ENCODE assay signal across 30 cellular contexts in the genomic region with DNA sequence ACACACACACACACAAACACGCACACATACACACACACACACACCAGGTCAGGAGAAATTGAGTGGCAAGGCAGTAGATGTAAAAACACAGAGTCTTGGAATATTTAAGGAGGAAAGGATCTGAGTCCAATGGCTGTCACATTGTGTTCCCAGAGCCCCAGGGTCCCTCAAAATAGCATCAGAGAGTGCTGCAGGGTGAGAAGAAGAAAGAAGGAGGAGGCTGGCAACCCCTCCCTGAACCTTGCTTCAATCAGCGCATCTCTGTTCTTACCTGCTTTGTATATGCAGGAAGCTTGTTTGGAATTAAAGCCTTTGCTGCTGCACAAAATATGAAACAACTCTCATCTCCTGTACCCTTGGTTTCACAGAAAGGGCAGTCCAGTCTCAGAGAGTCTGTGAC.
"Had no signal": no experiment of that assay in that cellular context is flagged by ENCODE, and none has a peak within 500 bp of the region (broad histone marks: within the 10 kb centered on the region; RNA-seq: fewer than 3 reads in every experiment).

No MANE protein-coding gene starts in this region.

- H3K9me3 ChIP-seq: colonic mucosa, heart left ventricle had no signal

- H3K27me3 ChIP-seq: cardiac muscle cell, colonic mucosa had no signal

- H3K4me3 ChIP-seq: cardiac muscle cell, colonic mucosa, heart left ventricle had no signal

- DNase-seq: activated B cell treated with CpG ODN at 0.5 μM for 24 hours; activated CD4-positive, alpha-beta memory T cell treated with anti-CD3 and anti-CD28 coated beads for 36 hours; activated CD4-positive, alpha-beta T cell treated with anti-CD3 and anti-CD28 coated beads for 36 hours; activated CD4-positive, alpha-beta T cell treated with anti-CD3 and anti-CD28 coated beads, Interleukin-2, amount 10 ng/mL, durations not matched to agents 24 days and 14 days; activated CD8-positive, alpha-beta memory T cell treated with anti-CD3 and anti-CD28 coated beads, Interleukin-2, amount 10 ng/mL, durations not matched to agents 7 days and 5 days; activated CD8-positive, alpha-beta memory T cell treated with anti-CD3 and anti-CD28 coated beads, Interleukin-2, amount 50 U/mL, for 4 hours; activated CD8-positive, alpha-beta T cell treated with anti-CD3 and anti-CD28 coated beads, Interleukin-2, amount 10 ng/mL, durations not matched to agents 7 days and 5 days; activated effector memory CD4-positive, alpha-beta T cell treated with anti-CD3 and anti-CD28 coated beads, Interleukin-2, amount 50 U/mL, for 16 hours; activated naive CD4-positive, alpha-beta T cell treated with anti-CD3 and anti-CD28 coated beads, Interleukin-2, amount 10 ng/mL, durations not matched to agents 7 days and 5 days; activated T-cell treated with anti-CD3 and anti-CD28 coated beads, Interleukin-2, amount 50 U/mL, for 1 hour; activated T-cell treated with anti-CD3 and anti-CD28 coated beads, Interleukin-2, amount 50 U/mL, for 48 hours; amniotic stem cell; anterior cingulate cortex; central memory CD4-positive, alpha-beta T cell; cerebellar nuclear complex; colonic mucosa; effector CD8-positive, alpha-beta T cell; foreskin fibroblast; heart left ventricle; T-helper 1 cell; T-helper 17 cell; T1000; WERI-Rb-1 had no signal

- H3K4me3 Mint-ChIP-seq: activated B cell treated with CpG ODN at 0.5 μM for 24 hours; activated CD4-positive, alpha-beta memory T cell treated with anti-CD3 and anti-CD28 coated beads for 36 hours; activated CD4-positive, alpha-beta T cell treated with anti-CD3 and anti-CD28 coated beads for 36 hours; activated CD4-positive, alpha-beta T cell treated with anti-CD3 and anti-CD28 coated beads, Interleukin-2, amount 10 ng/mL, durations not matched to agents 24 days and 14 days; activated CD8-positive, alpha-beta memory T cell treated with anti-CD3 and anti-CD28 coated beads, Interleukin-2, amount 10 ng/mL, durations not matched to agents 7 days and 5 days; activated CD8-positive, alpha-beta T cell treated with anti-CD3 and anti-CD28 coated beads, Interleukin-2, amount 10 ng/mL, durations not matched to agents 7 days and 5 days; activated naive CD4-positive, alpha-beta T cell treated with anti-CD3 and anti-CD28 coated beads, Interleukin-2, amount 10 ng/mL, durations not matched to agents 7 days and 5 days; activated naive CD8-positive, alpha-beta T cell; activated T-helper 1 cell treated with anti-CD3 and anti-CD28 coated beads, Interleukin-12 subunit alpha, Interleukin-12 subunit beta, Interleukin-2, Interleukin-4 antibody, amounts not matched to agents 30 ng/mL and 10 ng/mL and 1 ng/mL, durations not matched to agents 14 hours and 24 hours and 36 hours; T-helper 17 cell; T-helper 2 cell treated with Interferon-gamma antibody and Interleukin-4, amounts not matched to agents 5 μg/mL and 100 μg/mL, for 36 hours had no signal

- H3K36me3 Mint-ChIP-seq: activated CD4-positive, alpha-beta memory T cell treated with anti-CD3 and anti-CD28 coated beads for 36 hours; activated CD8-positive, alpha-beta memory T cell treated with anti-CD3 and anti-CD28 coated beads, Interleukin-2, amount 10 ng/mL, durations not matched to agents 7 days and 5 days; activated naive CD4-positive, alpha-beta T cell treated with anti-CD3 and anti-CD28 coated beads, Interleukin-2, amount 10 ng/mL, durations not matched to agents 7 days and 5 days; activated naive CD8-positive, alpha-beta T cell had no signal

- H3K9me3 Mint-ChIP-seq: activated B cell treated with CpG ODN at 0.5 μM for 24 hours; activated CD4-positive, alpha-beta memory T cell treated with anti-CD3 and anti-CD28 coated beads for 36 hours; activated CD4-positive, alpha-beta T cell treated with anti-CD3 and anti-CD28 coated beads, Interleukin-2, amount 10 ng/mL, durations not matched to agents 24 days and 14 days; activated naive CD4-positive, alpha-beta T cell treated with anti-CD3 and anti-CD28 coated beads, Interleukin-2, amount 10 ng/mL, durations not matched to agents 7 days and 5 days; activated T-helper 1 cell treated with anti-CD3 and anti-CD28 coated beads, Interleukin-12 subunit alpha, Interleukin-12 subunit beta, Interleukin-2, Interleukin-4 antibody, amounts not matched to agents 30 ng/mL and 10 ng/mL and 1 ng/mL, durations not matched to agents 14 hours and 24 hours and 36 hours; activated T-helper 2 cell treated with anti-CD3 and anti-CD28 coated beads, Interferon-gamma antibody, Interleukin-2, Interleukin-4, amounts not matched to agents 10 μg/mL and 5 μg/mL and 100 μg/mL, durations not matched to agents 14 hours and 24 hours and 36 hours; T-helper 2 cell treated with Interferon-gamma antibody and Interleukin-4, amounts not matched to agents 5 μg/mL and 100 μg/mL, for 36 hours had no signal

- H3K27ac ChIP-seq: cardiac muscle cell, colonic mucosa, heart left ventricle, WERI-Rb-1 had no signal

- H3K27me3 Mint-ChIP-seq: activated CD4-positive, alpha-beta T cell treated with anti-CD3 and anti-CD28 coated beads, Interleukin-2, amount 10 ng/mL, durations not matched to agents 24 days and 14 days had no signal

- H3K4me1 Mint-ChIP-seq: activated B cell treated with CpG ODN at 0.5 μM for 24 hours; activated CD4-positive, alpha-beta T cell treated with anti-CD3 and anti-CD28 coated beads for 36 hours; activated CD4-positive, alpha-beta T cell treated with anti-CD3 and anti-CD28 coated beads, Interleukin-2, amount 10 ng/mL, durations not matched to agents 24 days and 14 days; activated naive CD4-positive, alpha-beta T cell treated with anti-CD3 and anti-CD28 coated beads, Interleukin-2, amount 10 ng/mL, durations not matched to agents 7 days and 5 days had no signal

- H3K27ac Mint-ChIP-seq: activated B cell treated with CpG ODN at 0.5 μM for 24 hours; activated CD4-positive, alpha-beta memory T cell treated with anti-CD3 and anti-CD28 coated beads for 36 hours; activated CD4-positive, alpha-beta T cell treated with anti-CD3 and anti-CD28 coated beads for 36 hours; activated CD4-positive, alpha-beta T cell treated with anti-CD3 and anti-CD28 coated beads, Interleukin-2, amount 10 ng/mL, durations not matched to agents 24 days and 14 days; activated CD8-positive, alpha-beta memory T cell treated with anti-CD3 and anti-CD28 coated beads, Interleukin-2, amount 10 ng/mL, durations not matched to agents 7 days and 5 days; activated CD8-positive, alpha-beta T cell treated with anti-CD3 and anti-CD28 coated beads, Interleukin-2, amount 10 ng/mL, durations not matched to agents 7 days and 5 days; activated naive CD4-positive, alpha-beta T cell treated with anti-CD3 and anti-CD28 coated beads, Interleukin-2, amount 10 ng/mL, durations not matched to agents 7 days and 5 days; activated naive CD8-positive, alpha-beta T cell; activated T-helper 1 cell treated with anti-CD3 and anti-CD28 coated beads, Interleukin-12 subunit alpha, Interleukin-12 subunit beta, Interleukin-2, Interleukin-4 antibody, amounts not matched to agents 30 ng/mL and 10 ng/mL and 1 ng/mL, durations not matched to agents 14 hours and 24 hours and 36 hours; activated T-helper 2 cell treated with anti-CD3 and anti-CD28 coated beads, Interferon-gamma antibody, Interleukin-2, Interleukin-4, amounts not matched to agents 10 μg/mL and 5 μg/mL and 100 μg/mL, durations not matched to agents 14 hours and 24 hours and 36 hours; T-helper 17 cell; T-helper 2 cell treated with Interferon-gamma antibody and Interleukin-4, amounts not matched to agents 5 μg/mL and 100 μg/mL, for 36 hours had no signal

- H3K36me3 ChIP-seq: cardiac muscle cell, colonic mucosa, heart left ventricle, WERI-Rb-1 had no signal

- H3K4me1 ChIP-seq: colonic mucosa had no signal

- ATAC-seq: activated CD4-positive, alpha-beta T cell treated with anti-CD3 and anti-CD28 coated beads for 36 hours; activated CD4-positive, CD25-positive, alpha-beta regulatory T cell treated with anti-CD3 and anti-CD28 coated beads, Interleukin-2, amount 50 U/mL, for 24 hours; activated CD8-positive, alpha-beta memory T cell treated with anti-CD3 and anti-CD28 coated beads, Interleukin-2, amount 10 ng/mL, durations not matched to agents 7 days and 5 days; activated CD8-positive, alpha-beta T cell treated with anti-CD3 and anti-CD28 coated beads, Interleukin-2, amount 10 ng/mL, durations not matched to agents 7 days and 5 days; esophagus mucosa; heart left ventricle; T-helper 17 cell had no signal
